In genomic region chr20:44651507-44652373, GRCh38 we compare ENCODE assay signal across 8 cellular contexts. TPM values are rescaled to one million over a fixed set of nuclear protein-coding genes. Genes with fewer than 3 reads are reported as not detected.
DNase-seq lines count a peak whose midpoint lies in the region; ATAC-seq and TF ChIP-seq lines count a peak whose summit lies in the region.

TSS of gene ADA (minus strand) at chr20:44651699. CDS start at chr20:44651607, 92 bp downstream.

- H3K4me1 ChIP-seq in A673 (ENCODE audit: insufficient read depth, low read length, poor library complexity, severe bottlenecking): peaks cover 13% of the 10 kb centered on the region
- H3K4me1 ChIP-seq in effector memory CD4-positive, alpha-beta T cell (ENCODE audit: control insufficient read depth, insufficient read depth, low read length, poor library complexity, severe bottlenecking): peaks cover 47% of the 10 kb centered on the region
- peaks cover 34 to 56% (median 51%) of the 10 kb centered on the region in 4 donors for H3K4me1 ChIP-seq in stomach

- no peak for TF ChIP-seq CTCF in A673 (conservative IDR thresholded peaks at IDR 0.05; ENCODE audit: low read depth, low read length)
- peak in 1 of 7 experiments; percentile 11 for TF ChIP-seq CTCF in stomach (IDR thresholded peaks at IDR 0.05)

- no peaks in the 10 kb centered on the region for H3K36me3 ChIP-seq in A673 (ENCODE audit: insufficient read depth, low read length, poor library complexity, severe bottlenecking)
- H3K36me3 ChIP-seq in effector memory CD4-positive, alpha-beta T cell (ENCODE audit: control insufficient read depth, insufficient read depth, low read length): no peaks in the 10 kb centered on the region
- H3K36me3 ChIP-seq in stomach: no peaks in the 10 kb centered on the region

- TF ChIP-seq POLR2A in GM18951 (IDR thresholded peaks at IDR 0.05; ENCODE audit: extremely low read depth, insufficient read depth, insufficient read length): peak; percentile 61
- no peak for TF ChIP-seq POLR2A in stomach (IDR thresholded peaks at IDR 0.05)

- WGBS in stomach, 5 donors: 0 to 1% (median 0%) methylated on average over 29 to 91 of the region's 91 CpGs

- intact Hi-C loops in A673 (cut with micrococcal nuclease; ENCODE audit: unreplicated experiment): no loop called here
- intact Hi-C loops in stomach (cut with DNase I; ENCODE audit: low total_unique reads): no loop called here

- peak within 1 kb of the TSS; percentile 56 for H3K27ac ChIP-seq in A673 (ENCODE audit: low read depth, low read length, poor library complexity, severe bottlenecking)
- H3K27ac ChIP-seq in effector memory CD4-positive, alpha-beta T cell (ENCODE audit: insufficient read depth, low read length, poor library complexity, severe bottlenecking): peak within 1 kb of the TSS; percentile 75
- peak within 1 kb of the TSS; percentile 78 to 92 (median 89) for H3K27ac ChIP-seq in stomach

- TF ChIP-seq EP300 in stomach (IDR thresholded peaks at IDR 0.05): no peak

- in situ Hi-C loops in GM18951 (cut with MboI; ENCODE audit: low sequenced_read_pairs, unreplicated experiment): no loop called here

- H3K9me3 Mint-ChIP-seq in activated CD4-positive, alpha-beta T cell treated with anti-CD3 and anti-CD28 coated beads, Interleukin-2, amount 10 ng/mL, durations not matched to agents 7 days and 5 days: peaks cover 2% of the 10 kb centered on the region

- no peak for ATAC-seq in GM19351 (IDR thresholded peaks at IDR 0.05; ENCODE audit: unreplicated experiment)

- CTCF ChIA-PET in A673 (lab: Charles Lee): interaction anchor here (0.6 kb wide), 1 partner anchor 428 kb away, joined by 3 read pairs; no protein-coding TSS in a partner anchor
- CTCF ChIA-PET in activated CD4-positive, alpha-beta T cell treated with anti-CD3 and anti-CD28 coated beads, Interleukin-2, amount 10 ng/mL, durations not matched to agents 7 days and 5 days (lab: Charles Lee): interaction anchor here (0.9 to 1.6 kb wide), 4 partner anchors 10 to 34 kb away, joined by 3 to 5 read pairs (median 4); no protein-coding TSS in a partner anchor

- H3K27me3 ChIP-seq in A673 (replicated peaks; ENCODE audit: insufficient read depth, low read depth, low read length, poor library complexity) (no peaks in the 10 kb centered on the region), stomach (no peaks in the 10 kb centered on the region)
- no peaks in the 10 kb centered on the region for H3K27me3 ChIP-seq in effector memory CD4-positive, alpha-beta T cell (replicated peaks; ENCODE audit: control insufficient read depth, insufficient read depth, low read length, poor library complexity, severe bottlenecking)

- no TSS peak for BruUV-seq in A673 (replicated peaks; lab: Mats Ljungman, UMichigan)

- peaks cover 53% of the 10 kb centered on the region for H3K4me1 Mint-ChIP-seq in activated CD4-positive, alpha-beta T cell treated with anti-CD3 and anti-CD28 coated beads, Interleukin-2, amount 10 ng/mL, durations not matched to agents 7 days and 5 days

- H3K36me3 Mint-ChIP-seq in activated CD4-positive, alpha-beta T cell treated with anti-CD3 and anti-CD28 coated beads, Interleukin-2, amount 10 ng/mL, durations not matched to agents 7 days and 5 days (ENCODE audit: low read depth): peaks cover 43% of the 10 kb centered on the region

- H3K4me3 ChIP-seq in A673 (ENCODE audit: low read depth, low read length, poor library complexity, severe bottlenecking) (peak within 1 kb of the TSS; percentile 65), stomach (peak within 1 kb of the TSS; percentile 68 to 88 (median 84))
- H3K4me3 ChIP-seq in effector memory CD4-positive, alpha-beta T cell (ENCODE audit: insufficient read depth, low read depth, low read length, poor library complexity, severe bottlenecking): peak within 1 kb of the TSS; percentile 92

- H3K27me3 Mint-ChIP-seq in activated CD4-positive, alpha-beta T cell treated with anti-CD3 and anti-CD28 coated beads, Interleukin-2, amount 10 ng/mL, durations not matched to agents 7 days and 5 days: no peaks in the 10 kb centered on the region

- H3K27ac Mint-ChIP-seq in activated CD4-positive, alpha-beta T cell treated with anti-CD3 and anti-CD28 coated beads, Interleukin-2, amount 10 ng/mL, durations not matched to agents 7 days and 5 days: peak within 1 kb of the TSS; percentile 93

- POLR2A ChIA-PET in A673 (lab: Charles Lee; ENCODE audit: low non-redundant PET): no interaction called here
- POLR2A ChIA-PET in activated CD4-positive, alpha-beta T cell treated with anti-CD3 and anti-CD28 coated beads, Interleukin-2, amount 10 ng/mL, durations not matched to agents 7 days and 5 days (lab: Charles Lee): no interaction called here

- DNase-seq in A673 (ENCODE audit: low spot score): peak; percentile 65
- DNase-seq in NCI-H2029 treated with DMSO at 0.1 percent for 48 hours (lab: John Stamatoyannopoulos, UW): peak; percentile 48
- DNase-seq in activated CD4-positive, alpha-beta T cell treated with anti-CD3 and anti-CD28 coated beads, Interleukin-2, amount 10 ng/mL, durations not matched to agents 7 days and 5 days: peak; percentile 46
- DNase-seq in effector memory CD4-positive, alpha-beta T cell: peak in 2 of 3 donors; percentile 32 to 37
- peak; percentile 67 to 72 for DNase-seq in lung microvascular endothelial cell (ENCODE audit: low read depth in 2 of 2)
- DNase-seq in stomach: peak; percentile 71

- H3K4me3 Mint-ChIP-seq in activated CD4-positive, alpha-beta T cell treated with anti-CD3 and anti-CD28 coated beads, Interleukin-2, amount 10 ng/mL, durations not matched to agents 7 days and 5 days: peak within 1 kb of the TSS; percentile 90

- H3K9me3 ChIP-seq in A673 (ENCODE audit: low read depth, low read length, poor library complexity, severe bottlenecking): no peaks in the 10 kb centered on the region
- no peaks in the 10 kb centered on the region for H3K9me3 ChIP-seq in effector memory CD4-positive, alpha-beta T cell (ENCODE audit: control insufficient read depth, low read length)
- H3K9me3 ChIP-seq in stomach: no peaks in the 10 kb centered on the region

RNA-seq across cellular contexts. Expression of gene ADA, which starts in this region (rescaled TPM):
- total RNA-seq in A673 (2021): 19.3 and 27.2 TPM in 2 replicates
- total RNA-seq in activated CD4-positive, alpha-beta T cell treated with anti-CD3 and anti-CD28 coated beads, Interleukin-2, amount 10 ng/mL, durations not matched to agents 7 days and 5 days: 100 to 1,000 TPM; 103 to 107 TPM
- total RNA-seq in lung microvascular endothelial cell: 11.1 and 16.3 TPM in 2 replicates
- total RNA-seq in stomach: 100 to 1,000 TPM in 1 of 5 donors, 10 to 100 TPM in 3, 1 to 10 TPM in 1; 2.3 to 165 (median 22.3) TPM
- 10 to 100 TPM; 27.9 to 81.0 (median 53.1) TPM for polyA plus RNA-seq in stomach
